9 cellular contexts compared by ENCODE assay signal in the genomic region with DNA sequence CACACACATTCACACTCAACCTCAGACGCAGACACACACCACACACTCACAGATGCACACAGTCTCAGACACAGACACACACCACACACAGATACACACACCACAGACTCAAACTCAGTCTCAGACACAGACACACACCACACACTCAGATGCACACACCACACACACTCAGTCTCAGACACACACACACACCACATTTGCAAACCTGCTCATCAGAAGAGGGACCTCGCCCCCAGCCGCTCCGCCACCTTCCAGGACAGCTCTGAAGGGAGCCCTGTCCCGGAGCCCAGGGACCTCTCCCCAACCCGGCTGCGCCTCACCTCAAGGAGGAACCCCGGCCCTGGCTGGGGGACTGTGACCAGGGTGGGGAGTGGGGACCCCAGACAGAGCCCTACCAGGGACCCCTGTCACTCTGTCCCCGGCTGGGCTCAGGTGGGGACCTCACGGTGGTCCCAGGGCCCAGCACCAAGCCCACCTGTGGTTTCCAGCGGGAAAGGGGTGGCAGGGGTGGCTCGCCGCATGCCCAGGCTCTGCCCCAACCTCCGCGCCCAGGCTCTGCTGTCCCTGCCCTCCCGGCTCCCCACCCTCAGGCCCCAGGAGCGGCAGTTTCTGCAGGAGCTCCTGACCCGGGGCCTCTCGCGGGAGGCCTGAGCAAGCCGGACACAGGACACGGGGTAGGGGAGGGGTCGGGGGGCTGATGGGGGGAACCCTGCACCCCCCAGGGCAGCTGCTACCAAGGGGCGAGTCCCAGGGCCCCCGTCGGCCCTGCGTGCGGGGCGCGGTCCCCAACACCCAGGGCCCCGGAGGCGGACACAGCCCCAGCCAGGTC. TPM values are rescaled to one million over a fixed set of nuclear protein-coding genes. Genes with fewer than 3 reads are reported as not detected.
DNase-seq lines count a peak whose midpoint lies in the region; ATAC-seq, FAIRE-seq and TF ChIP-seq lines count a peak whose summit lies in the region.
"Had no signal": no experiment of that assay in that cellular context is flagged by ENCODE, and none has a peak within 500 bp of the region (broad histone marks: within the 10 kb centered on the region; RNA-seq: fewer than 3 reads in every experiment).

No MANE protein-coding gene starts in this region.

- peaks cover 0 to 18% (median 4%) of the 10 kb centered on the region in 7 donors for H3K4me1 Mint-ChIP-seq in naive thymus-derived CD4-positive, alpha-beta T cell

- H3K4me3 ChIP-seq in AG04449 (ENCODE audit: low read depth, low read length) (peak overlapping the region; percentile 81), H1 (ENCODE audit: extremely low read depth in 1 of 4, insufficient read depth in 2 of 4, low read depth in 3 of 4, low read length in 4 of 4) (peak overlapping the region; percentile 19 to 73 (median 53); a peak in 7 of 8 replicates)
- no peak overlapping the region for H3K4me3 ChIP-seq in naive thymus-derived CD4-positive, alpha-beta T cell (ENCODE audit: low read length)

- TF ChIP-seq CTCF in AG04449 (IDR thresholded peaks at IDR 0.05; ENCODE audit: insufficient read depth, low read length, missing control alignments) (no peak), H1 (IDR thresholded peaks at IDR 0.05; ENCODE audit: control extremely low read depth in 1 of 3, insufficient read depth in 1 of 3, low read depth in 1 of 3, low read length in 3 of 3) (no peak)

- peaks cover 0 to 9% of the 10 kb centered on the region in 2 experiments for H4K20me1 ChIP-seq in H1 (replicated peaks in 1 of 2; ENCODE audit: control insufficient read depth in 1 of 2, insufficient read depth in 2 of 2, low read length in 2 of 2)

- H2BK5ac ChIP-seq in H1 (ENCODE audit: low read depth, low read length): peak overlapping the region; percentile 22; the same call in 1 of the 2 replicates

- H3K14ac ChIP-seq in H1 (ENCODE audit: insufficient read length): no peak overlapping the region

- peaks cover 10% of the 10 kb centered on the region; the same call in 1 of the 2 replicates for H3K79me1 ChIP-seq in H1 (ENCODE audit: low read depth, low read length)

- peak overlapping the region; percentile 75 for H4K91ac ChIP-seq in H1 (replicated peaks; ENCODE audit: insufficient read length, low read length)

- no peak overlapping the region for H3K23ac ChIP-seq in H1 (ENCODE audit: insufficient read length)

- no peak for TF ChIP-seq POLR2A in H1 (IDR thresholded peaks at IDR 0.05; ENCODE audit: control extremely low read depth in 1 of 2, low read depth in 2 of 2, low read length in 2 of 2)

- peaks cover 0 to 10% of the 10 kb centered on the region in 2 experiments; a peak in 2 of 4 replicates for H3K79me2 ChIP-seq in H1 (ENCODE audit: control insufficient read depth in 1 of 2, insufficient read depth in 2 of 2, low read length in 2 of 2)

- TF ChIP-seq EP300 in Ishikawa (IDR thresholded peaks at IDR 0.05; ENCODE audit: borderline replicate concordance) (no peak), H1 (IDR thresholded peaks at IDR 0.05; ENCODE audit: borderline replicate concordance in 1 of 2, low read depth in 2 of 2, low read length in 2 of 2) (no peak)

- no peak for ATAC-seq in naive thymus-derived CD4-positive, alpha-beta T cell
- ATAC-seq in HG03457 (IDR thresholded peaks at IDR 0.05; ENCODE audit: unreplicated experiment) (no peak), HG03280 (IDR thresholded peaks at IDR 0.05; ENCODE audit: unreplicated experiment) (no peak)

- peaks cover 0 to 4% (median 0%) of the 10 kb centered on the region in 4 experiments; a peak in 2 of 7 replicates for H3K4me1 ChIP-seq in H1 (replicated peaks in 1 of 4; ENCODE audit: control insufficient read depth in 3 of 4, insufficient read depth in 4 of 4, low read length in 3 of 4)
- H3K4me1 ChIP-seq in naive thymus-derived CD4-positive, alpha-beta T cell (ENCODE audit: control insufficient read depth in 2 of 2, insufficient read depth in 2 of 2, low read length in 2 of 2): peaks cover 0 to 21% of the 10 kb centered on the region in 2 donors

- no peak for TF ChIP-seq RAD21 in Ishikawa (IDR thresholded peaks at IDR 0.05; ENCODE audit: low read depth)
- TF ChIP-seq RAD21 in H1 (IDR thresholded peaks at IDR 0.05 in 1 of 2, conservative IDR thresholded peaks at IDR 0.05 in 1 of 2; ENCODE audit: low read depth in 2 of 2, low read length in 2 of 2): no peak

- intact Hi-C loops in naive thymus-derived CD4-positive, alpha-beta T cell (cut with micrococcal nuclease): loop anchor here (5.0 to 10.0 kb wide), 2 partner anchors 122 to 130 kb away; partner anchors contain the start of gene LSS (in 1 of the 2)

- POLR2A ChIA-PET in AG04449 (lab: Yijun Ruan, JAX) (interaction anchor here (0.6 to 1.7 kb wide), 8 partner anchors 11 to 125 kb away, joined by 3 to 9 read pairs (median 4); no protein-coding TSS in a partner anchor), H1 (lab: Charles Lee; ENCODE audit: partially characterized antibody) (interaction anchor here (0.7 to 2.0 kb wide), 4 partner anchors 10 to 278 kb away, joined by 3 to 5 read pairs (median 3); no protein-coding TSS in a partner anchor)
- POLR2A ChIA-PET in naive thymus-derived CD4-positive, alpha-beta T cell (lab: Charles Lee): no interaction called here

- FAIRE-seq in H1 (lab: Jason Lieb, UNC): no peak

- H3K23me2 ChIP-seq in H1 (ENCODE audit: low read depth, low read length): peaks cover 10% of the 10 kb centered on the region; the same call in 1 of the 2 replicates

- no peak overlapping the region for H3K18ac ChIP-seq in H1 (ENCODE audit: extremely low read depth, low read length)

- H2BK120ac ChIP-seq in H1 (replicated peaks; ENCODE audit: low read depth, low read length): peak overlapping the region; percentile 39

- H3K9me3 Mint-ChIP-seq in naive thymus-derived CD4-positive, alpha-beta T cell: peaks cover 0 to 10% (median 1%) of the 10 kb centered on the region in 11 donors

- peak overlapping the region in 6 of 9 donors; percentile 3 to 82 (median 31) for H3K27ac Mint-ChIP-seq in naive thymus-derived CD4-positive, alpha-beta T cell

- H3K9ac ChIP-seq in H1 (replicated peaks in 1 of 4; ENCODE audit: extremely low read depth in 1 of 4, low read depth in 3 of 4, low read length in 3 of 4): no peak overlapping the region

- H3K4me3 Mint-ChIP-seq in naive thymus-derived CD4-positive, alpha-beta T cell: peak overlapping the region; percentile 38 to 81 (median 62)

- peak overlapping the region; percentile 72; the same call in 1 of the 2 replicates for H2BK12ac ChIP-seq in H1 (ENCODE audit: low read depth, low read length)

- CTCF ChIA-PET in AG04449 (lab: Yijun Ruan, JAX): interaction anchor here (0.8 to 6.9 kb wide), 8 partner anchors 13 to 126 kb away, joined by 3 to 63 read pairs (median 3); partner anchors contain the start of gene COL6A1
- CTCF ChIA-PET in H1 (lab: Charles Lee; ENCODE audit: partially characterized antibody): interaction anchor here (0.9 kb wide), 1 partner anchor 12 kb away, joined by 3 read pairs; no protein-coding TSS in a partner anchor
- CTCF ChIA-PET in naive thymus-derived CD4-positive, alpha-beta T cell (lab: Charles Lee): no interaction called here

- no peak overlapping the region for H3K27ac ChIP-seq in H1 (ENCODE audit: low read depth, low read length)
- H3K27ac ChIP-seq in naive thymus-derived CD4-positive, alpha-beta T cell (ENCODE audit: low read depth, low read length): peak overlapping the region; percentile 7
- H3K27ac ChIP-seq: neutrophil had no signal

- peaks cover 0 to 12% (median 0%) of the 10 kb centered on the region in 5 donors for H3K36me3 Mint-ChIP-seq in naive thymus-derived CD4-positive, alpha-beta T cell

- WGBS in H1 (ENCODE audit: extremely low coverage in 1 of 2, insufficient coverage in 1 of 2, insufficient read length in 1 of 2, insufficient replicate concordance in 2 of 2, low coverage in 1 of 2, low lambda C conversion rate in 2 of 2, missing lambda C conversion rate in 1 of 2), 2 experiments: 38% methylated on average over 18 of the region's 32 CpGs; no CpG with 5 or more reads in 1 of the 2 experiments

- H3K9me3 ChIP-seq in H1 (ENCODE audit: insufficient read depth in 2 of 2, low read depth in 1 of 2, low read length in 1 of 2): peaks cover 12 to 20% of the 10 kb centered on the region in 2 experiments
- H3K9me3 ChIP-seq in naive thymus-derived CD4-positive, alpha-beta T cell (ENCODE audit: control insufficient read depth in 2 of 3, low read length in 3 of 3): no peaks in the 10 kb centered on the region
- H3K9me3 ChIP-seq: neutrophil had no signal

- H3K56ac ChIP-seq in H1 (replicated peaks; ENCODE audit: insufficient read length, low read depth, low read length): no peak overlapping the region

- H4K8ac ChIP-seq in H1 (ENCODE audit: extremely low read depth, insufficient read depth, low read length): peak overlapping the region; percentile 59; the same call in 1 of the 2 replicates

- H2AFZ ChIP-seq in H1 (ENCODE audit: low read length): no peak overlapping the region

- no peak overlapping the region for H2BK20ac ChIP-seq in H1 (ENCODE audit: low read length)

- H3K27me3 Mint-ChIP-seq in naive thymus-derived CD4-positive, alpha-beta T cell: peaks cover 0 to 30% (median 22%) of the 10 kb centered on the region in 5 donors

- H3K4ac ChIP-seq in H1 (replicated peaks; ENCODE audit: insufficient read length, low read depth, low read length): no peak overlapping the region

- peak overlapping the region; percentile 76 for H2AK5ac ChIP-seq in H1 (ENCODE audit: low read depth, low read length)

- peak overlapping the region; percentile 58 to 71 for H3K4me2 ChIP-seq in H1 (ENCODE audit: insufficient read depth in 1 of 2, low read depth in 2 of 2, low read length in 2 of 2)

- H4K5ac ChIP-seq in H1 (ENCODE audit: insufficient read length, low read depth, low read length): no peak overlapping the region

- peak overlapping the region; percentile 100 for H2BK15ac ChIP-seq in H1 (ENCODE audit: low read length)

- peaks cover 0 to 14% (median 9%) of the 10 kb centered on the region in 4 experiments; a peak in 6 of 7 replicates for H3K27me3 ChIP-seq in H1 (replicated peaks in 1 of 4; ENCODE audit: control insufficient read depth in 3 of 4, extremely low read depth in 1 of 4, insufficient read depth in 3 of 4, low read length in 3 of 4)
- no peaks in the 10 kb centered on the region for H3K27me3 ChIP-seq in naive thymus-derived CD4-positive, alpha-beta T cell (ENCODE audit: control insufficient read depth in 2 of 2, insufficient read depth in 2 of 2, low read length in 2 of 2)

- H3K36me3 ChIP-seq in H1 (ENCODE audit: control insufficient read depth in 2 of 4, insufficient read depth in 4 of 4, low read length in 3 of 4): no peaks in the 10 kb centered on the region
- H3K36me3 ChIP-seq in naive thymus-derived CD4-positive, alpha-beta T cell (ENCODE audit: control insufficient read depth in 2 of 3, insufficient read depth in 3 of 3, low read length in 3 of 3): no peaks in the 10 kb centered on the region
- H3K36me3 ChIP-seq: neutrophil had no signal

- DNase-seq in AG04449 (ENCODE audit: low read depth, low spot score): no peak
- peak in 1 of 2 experiments; percentile 53 for DNase-seq in H1 (ENCODE audit: low read depth in 1 of 2, low spot score in 2 of 2)
- DNase-seq in naive thymus-derived CD4-positive, alpha-beta T cell: peak in 3 of 9 donors; percentile 6 to 21 (median 13)
- no peak for DNase-seq in glomerular visceral epithelial cell (ENCODE audit: extremely low spot score)
- DNase-seq in NCI-H2227 (lab: John Stamatoyannopoulos, UW; ENCODE audit: unreplicated experiment): no peak

RNA-seq across cellular contexts. Expression of gene COL6A2, which starts 0.7 kb away (rescaled TPM):
- 60.6 and 62.7 TPM in 2 replicates for total RNA-seq in H1 (2021; fragmentation: NEBNext Ultra II Directional; extraction: Animal tissue kit (Norgen Biotek cat#: 25700))
- polyA plus RNA-seq in H1 (2011; rRNA removed): 60.1 and 79.2 TPM in 2 replicates
- polyA plus RNA-seq in H1 (2011; cell fraction: cytosol; rRNA removed): 60.4 TPM
- polyA plus RNA-seq in H1 (2011; cell fraction: nucleus; rRNA removed): 219 TPM
- 38.8 to 78.4 TPM (median 69.6 TPM) in 4 replicates for polyA plus RNA-seq in H1 (2012, experiment 1 of 2)
- 41.6 TPM for polyA plus RNA-seq in H1 (2012, experiment 2 of 2)
- polyA plus RNA-seq in H1 (2013, experiment 1 of 2): 99.7 TPM
- 84.9 TPM for polyA plus RNA-seq in H1 (2013, experiment 2 of 2)
- polyA minus RNA-seq in H1 (2011; rRNA and poly(A)+ RNA removed): 14.9 and 16.7 TPM in 2 replicates
- 30.5 TPM for polyA minus RNA-seq in H1 (2011; cell fraction: cytosol; rRNA and poly(A)+ RNA removed)
- 40.6 TPM for polyA minus RNA-seq in H1 (2011; cell fraction: nucleus; rRNA and poly(A)+ RNA removed)
- total RNA-seq in naive thymus-derived CD4-positive, alpha-beta T cell: 10 to 100 TPM in 4 of 5 experiments, 1 to 10 TPM in 1; 3.1 to 47.7 (median 40.3) TPM
- polyA plus RNA-seq in naive thymus-derived CD4-positive, alpha-beta T cell: 1 to 10 TPM; 1.7 to 4.4 TPM

RNA-seq across cellular contexts. Expression of gene FTCD, which starts 58.2 kb away (rescaled TPM):
- total RNA-seq in H1 (2021; fragmentation: NEBNext Ultra II Directional; extraction: Animal tissue kit (Norgen Biotek cat#: 25700)): 3.3 and 6.0 TPM in 2 replicates
- polyA plus RNA-seq in H1 (2011; rRNA removed): 4.9 and 7.3 TPM in 2 replicates
- polyA plus RNA-seq in H1 (2011; cell fraction: cytosol; rRNA removed): 5.2 TPM
- 21.4 TPM for polyA plus RNA-seq in H1 (2011; cell fraction: nucleus; rRNA removed)
- polyA plus RNA-seq in H1 (2012, experiment 1 of 2): 5.9 to 9.8 TPM (median 7.8 TPM) in 4 replicates
- 2.3 TPM for polyA plus RNA-seq in H1 (2012, experiment 2 of 2)
- polyA plus RNA-seq in H1 (2013, experiment 1 of 2): 3.9 TPM
- 4.0 TPM for polyA plus RNA-seq in H1 (2013, experiment 2 of 2)
- 3.0 and 4.7 TPM in 2 replicates for polyA minus RNA-seq in H1 (2011; rRNA and poly(A)+ RNA removed)
- 6.4 TPM for polyA minus RNA-seq in H1 (2011; cell fraction: cytosol; rRNA and poly(A)+ RNA removed)
- 6.1 TPM for polyA minus RNA-seq in H1 (2011; cell fraction: nucleus; rRNA and poly(A)+ RNA removed)
- 1 to 10 TPM in 3 of 5 experiments, under 1 TPM in 2; 0.29 to 5.7 (median 2.0) TPM for total RNA-seq in naive thymus-derived CD4-positive, alpha-beta T cell
- not detected for polyA plus RNA-seq in naive thymus-derived CD4-positive, alpha-beta T cell
